Comparison of ENCODE assay signal across 16 cellular contexts in the genomic region with DNA sequence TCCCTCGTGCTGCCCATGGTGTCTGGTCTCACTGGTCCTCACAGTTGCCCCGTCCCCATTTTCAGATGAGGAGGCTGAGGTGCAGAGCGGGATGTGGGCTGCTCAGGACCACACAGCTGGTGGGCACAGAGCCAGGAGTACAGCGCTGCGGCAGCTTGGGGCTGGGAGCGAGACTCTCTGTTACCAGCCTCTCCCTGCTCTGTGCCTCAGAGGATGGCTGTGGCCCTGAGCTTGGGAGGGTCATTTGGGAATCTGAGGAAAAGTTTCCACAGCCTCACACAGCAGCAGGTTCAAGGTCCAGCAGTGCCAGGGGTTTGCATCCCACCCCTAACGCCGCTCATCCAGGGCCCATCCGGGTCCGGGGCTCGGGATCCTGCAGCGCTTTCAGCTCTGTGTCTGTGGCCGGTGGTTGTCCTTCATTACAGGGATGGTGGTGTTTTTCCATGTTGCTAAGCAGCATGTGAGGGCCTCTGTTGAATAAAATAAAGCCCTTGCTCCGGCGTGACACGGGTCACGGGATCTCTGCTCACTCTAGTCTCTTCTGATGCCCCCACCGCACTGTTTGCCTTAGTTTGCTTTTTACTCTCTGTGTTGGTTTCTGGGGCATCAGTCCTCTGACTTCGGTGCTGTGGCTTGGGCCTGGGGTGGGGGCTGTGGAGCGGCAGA. TPM values are rescaled to one million over a fixed set of nuclear protein-coding genes. Genes with fewer than 3 reads are reported as not detected.
A peak's percentile ranks its signal among the peaks of the same experiment; 100 is the strongest.
DNase-seq lines count a peak whose midpoint lies in the region; ATAC-seq and TF ChIP-seq lines count a peak whose summit lies in the region.
"Had no signal": no experiment of that assay in that cellular context is flagged by ENCODE, and none has a peak within 500 bp of the region (broad histone marks: within the 10 kb centered on the region; RNA-seq: fewer than 3 reads in every experiment).

No MANE protein-coding gene starts in this region.

- no peaks in the 10 kb centered on the region for H3K9me3 ChIP-seq in BLaER1 treated with 17β-estradiol and CSF1 and Interleukin-3, amounts not matched to agents 10 nM and 100 nM (replicated peaks in 1 of 11)
- H3K9me3 ChIP-seq in lower lobe of right lung (no peaks in the 10 kb centered on the region), sigmoid colon (no peaks in the 10 kb centered on the region)
- H3K9me3 ChIP-seq: adrenal gland, colonic mucosa had no signal

- no peak for TF ChIP-seq EP300 in sigmoid colon (IDR thresholded peaks at IDR 0.05)

- peaks cover 3 to 90% (median 37%) of the 10 kb centered on the region in 11 experiments; a peak in 19 of 22 replicates for H3K27me3 ChIP-seq in BLaER1 treated with 17β-estradiol and CSF1 and Interleukin-3, amounts not matched to agents 10 nM and 100 nM
- H3K27me3 ChIP-seq in lower lobe of right lung (ENCODE audit: low read depth): no peaks in the 10 kb centered on the region
- H3K27me3 ChIP-seq in sigmoid colon: no peaks in the 10 kb centered on the region
- H3K27me3 ChIP-seq: adrenal gland, colonic mucosa had no signal

- H3K27ac ChIP-seq in BLaER1 treated with 17β-estradiol and CSF1 and Interleukin-3, amounts not matched to agents 10 nM and 100 nM: peak overlapping the region in 1 of 11 experiments; percentile 12; a peak in 1 of 22 replicates
- H3K27ac ChIP-seq in lower lobe of right lung: peak overlapping the region; percentile 57
- peak overlapping the region; percentile 61 to 96 (median 86) for H3K27ac ChIP-seq in sigmoid colon
- H3K27ac ChIP-seq: colonic mucosa had no signal

- DNase-seq in dermis microvascular lymphatic vessel endothelial cell (ENCODE audit: low read depth in 2 of 2) (peak; percentile 19 to 40), lower lobe of right lung (no peak), sigmoid colon (no peak), MV-4-11 (lab: John Stamatoyannopoulos, UW) (no peak), NCI-H1092 treated with DMSO at 0.1 percent for 48 hours (lab: John Stamatoyannopoulos, UW) (no peak), T1000 (lab: John Stamatoyannopoulos, UW) (no peak)
- DNase-seq: ACHN; activated CD4-positive, alpha-beta T cell treated with anti-CD3 and anti-CD28 coated beads, Interleukin-2, amount 10 ng/mL, durations not matched to agents 7 days and 5 days; activated T-cell treated with anti-CD3 and anti-CD28 coated beads, Interleukin-2, amount 50 U/mL, for 72 hours; colonic mucosa; NCI-H82; stimulated activated CD4-positive, alpha-beta T cell treated with anti-CD3 and anti-CD28 coated beads, Interleukin-15, amount 100 ng/mL, for 24 hours; T-helper 9 cell had no signal

- H3K9ac ChIP-seq in BLaER1 treated with 17β-estradiol and CSF1 and Interleukin-3, amounts not matched to agents 10 nM and 100 nM: peak overlapping the region in 2 of 11 experiments; percentile 7 to 24; a peak in 5 of 22 replicates

- TF ChIP-seq POLR2A in sigmoid colon (IDR thresholded peaks at IDR 0.05): no peak

- H3K4me1 ChIP-seq in BLaER1 treated with 17β-estradiol and CSF1 and Interleukin-3, amounts not matched to agents 10 nM and 100 nM: peaks cover 68 to 100% (median 98%) of the 10 kb centered on the region in 10 experiments
- H3K4me1 ChIP-seq in lower lobe of right lung: peaks cover 95% of the 10 kb centered on the region
- peaks cover 0 to 81% (median 75%) of the 10 kb centered on the region in 4 donors for H3K4me1 ChIP-seq in sigmoid colon

- peaks cover 0 to 18% (median 6%) of the 10 kb centered on the region in 11 experiments; a peak in 6 of 22 replicates for H3K36me3 ChIP-seq in BLaER1 treated with 17β-estradiol and CSF1 and Interleukin-3, amounts not matched to agents 10 nM and 100 nM
- peaks cover 23% of the 10 kb centered on the region for H3K36me3 ChIP-seq in lower lobe of right lung
- peaks cover 0 to 30% (median 14%) of the 10 kb centered on the region in 4 donors for H3K36me3 ChIP-seq in sigmoid colon
- H3K36me3 ChIP-seq: colonic mucosa had no signal

- TF ChIP-seq CTCF in lower lobe of right lung (IDR thresholded peaks at IDR 0.05) (no peak), sigmoid colon (IDR thresholded peaks at IDR 0.05) (no peak)

- WGBS in sigmoid colon, 2 donors: 80 to 82% methylated on average over 20 of the region's 20 CpGs

- intact Hi-C loops in lower lobe of right lung (cut with DNase I): no loop called here
- intact Hi-C loops in sigmoid colon (cut with DNase I): loop anchor here (10.0 kb wide), 2 partner anchors 299 to 509 kb away; partner anchors contain the start of genes KIAA0232 and MAN2B2

- H4K20me1 ChIP-seq in BLaER1 treated with 17β-estradiol and CSF1 and Interleukin-3, amounts not matched to agents 10 nM and 100 nM: peaks cover 75 to 99% (median 98%) of the 10 kb centered on the region in 11 experiments; a peak in 21 of 22 replicates

- ATAC-seq in lower lobe of right lung: no peak
- no peak for ATAC-seq in HG02571 (IDR thresholded peaks at IDR 0.05; ENCODE audit: unreplicated experiment)
- ATAC-seq: activated T-cell treated with anti-CD3 and anti-CD28 coated beads, Interleukin-2, amount 50 U/mL, for 72 hours had no signal

- H3K4me2 ChIP-seq in BLaER1 treated with 17β-estradiol and CSF1 and Interleukin-3, amounts not matched to agents 10 nM and 100 nM: peak overlapping the region in 9 of 11 experiments; percentile 86 to 97 (median 94); a peak in 18 of 22 replicates

- H3K4me3 ChIP-seq in BLaER1 treated with 17β-estradiol and CSF1 and Interleukin-3, amounts not matched to agents 10 nM and 100 nM: no peak overlapping the region; a peak in 1 of 20 replicates
- H3K4me3 ChIP-seq in lower lobe of right lung: no peak overlapping the region
- peak overlapping the region in 2 of 4 donors; percentile 8 to 22 for H3K4me3 ChIP-seq in sigmoid colon
- H3K4me3 ChIP-seq: adrenal gland, colonic mucosa had no signal

RNA-seq across cellular contexts. Expression of gene WFS1, which starts 6.4 kb away (rescaled TPM):
- total RNA-seq in dermis microvascular lymphatic vessel endothelial cell (23.4 and 103 TPM in 2 replicates), lower lobe of right lung (70.3 TPM), sigmoid colon (10 to 100 TPM; 34.6 to 69.0 (median 47.2) TPM)
- polyA plus RNA-seq in sigmoid colon: 10 to 100 TPM in 1 of 3 donors, 1 to 10 TPM in 2; 1.4 to 10.1 (median 3.6) TPM

Comparison
In these comparisons a context has a peak if more than half of its experiments do, and no peak if none do; other contexts are left out.
1. DNase-seq: peak in dermis microvascular lymphatic vessel endothelial cell (2 of 2); none in lower lobe of right lung (single experiment), sigmoid colon (single experiment), MV-4-11 (single experiment), NCI-H1092 treated with DMSO at 0.1 percent for 48 hours (single experiment) and T1000 (single experiment).